ENCODE assay signal across 1 cellular context in genomic region chr2:232873909-232874641, GRCh38.
TF ChIP-seq lines count a peak whose summit lies in the region.

No MANE protein-coding gene starts in this region.

TF ChIP-seq in GM12878, 131 proteins besides CTCF, POLR2A, EP300 and RAD21 (continued from another document):
- no peak for TF ChIP-seq E4F1 (IDR thresholded peaks at IDR 0.05; ENCODE audit: borderline replicate concordance, partially characterized antibody)
TF ChIP-seq in GM12878: peak in this region for 1.
